ENCODE assay signal across 16 cellular contexts in the genomic region with DNA sequence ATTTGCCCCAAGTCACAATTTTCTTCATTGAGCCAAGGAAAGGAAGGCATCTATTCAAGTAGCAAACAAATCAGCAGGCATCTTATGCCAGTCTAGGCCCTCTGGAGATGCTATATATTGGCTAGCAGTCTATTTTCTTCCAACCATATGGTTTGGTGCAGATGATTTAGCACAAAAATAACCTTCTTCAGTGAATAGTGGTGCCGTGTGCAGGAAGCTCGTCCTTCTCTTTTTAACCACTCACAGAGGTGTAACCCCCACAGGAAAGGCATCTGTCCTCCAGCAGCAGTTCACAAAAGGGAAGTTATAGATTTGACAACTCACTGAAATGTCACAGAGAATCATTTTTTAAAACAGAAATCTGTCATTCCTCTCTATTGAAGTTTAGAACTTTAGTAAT.
A peak's percentile ranks its signal among the peaks of the same experiment; 100 is the strongest.
DNase-seq lines count a peak whose midpoint lies in the region; ATAC-seq and TF ChIP-seq lines count a peak whose summit lies in the region.
"Had no signal": no experiment of that assay in that cellular context is flagged by ENCODE, and none has a peak within 500 bp of the region (broad histone marks: within the 10 kb centered on the region; RNA-seq: fewer than 3 reads in every experiment).

No MANE protein-coding gene starts in this region.

- no peak overlapping the region for H3K4me3 Mint-ChIP-seq in memory B cell
- H3K4me3 Mint-ChIP-seq: natural killer cell, WTC11 had no signal

- no peaks in the 10 kb centered on the region for H3K4me1 ChIP-seq in adrenal gland (replicated peaks in 1 of 2)
- H3K4me1 ChIP-seq: body of pancreas, tibial artery had no signal

- no peak overlapping the region for H3K4me3 ChIP-seq in NB4 (ENCODE audit: low read depth, low read length)
- no peak overlapping the region for H3K4me3 ChIP-seq in adrenal gland
- H3K4me3 ChIP-seq: body of pancreas, HAP-1, MG63, tibial artery had no signal

- no peaks in the 10 kb centered on the region for H3K27me3 ChIP-seq in adrenal gland
- H3K27me3 ChIP-seq: body of pancreas, MG63, tibial artery had no signal

- intact Hi-C loops in adrenal gland (cut with DNase I), result no loop called here

- WGBS in adrenal gland, 4 donors, result 44 to 52% (median 50%) methylated on average over 2 of the region's 2 CpGs

- no peak for TF ChIP-seq CTCF in NB4 (IDR thresholded peaks at IDR 0.05; ENCODE audit: low read depth, low read length)
- no peak for TF ChIP-seq CTCF in adrenal gland (IDR thresholded peaks at IDR 0.05)

- peak; percentile 10 for DNase-seq in NB4 (ENCODE audit: low read depth)
- no peak for DNase-seq in memory B cell (ENCODE audit: low spot score in 2 of 2)
- DNase-seq in activated naive CD4-positive, alpha-beta T cell treated with anti-CD3 and anti-CD28 coated beads, Interleukin-2, amount 50 U/mL, for 16 hours, result no peak
- DNase-seq in effector CD8-positive, alpha-beta T cell (lab: John Stamatoyannopoulos, UW), result no peak
- DNase-seq in adrenal gland, result no peak
- DNase-seq: activated naive CD4-positive, alpha-beta T cell; body of pancreas; DMS79 treated with DMSO at 0.1 percent for 48 hours; MG63; natural killer cell; stimulated activated CD4-positive, alpha-beta T cell treated with anti-CD3 and anti-CD28 coated beads, Interleukin-2, amount 100 ng/mL, for 24 hours; tibial artery had no signal

- TF ChIP-seq POLR2A in NB4 (IDR thresholded peaks at IDR 0.05; ENCODE audit: extremely low read depth, insufficient read length) (no peak), adrenal gland (IDR thresholded peaks at IDR 0.05) (no peak)

- H3K27ac Mint-ChIP-seq in memory B cell, result no peak overlapping the region
- H3K27ac Mint-ChIP-seq: natural killer cell, WTC11 had no signal

- H3K36me3 ChIP-seq in adrenal gland (replicated peaks in 1 of 2), result no peaks in the 10 kb centered on the region
- H3K36me3 ChIP-seq: HAP-1, MG63, tibial artery had no signal

- H3K27me3 Mint-ChIP-seq in memory B cell, result no peaks in the 10 kb centered on the region

- no peaks in the 10 kb centered on the region for H3K36me3 Mint-ChIP-seq in memory B cell
- H3K36me3 Mint-ChIP-seq: natural killer cell, WTC11 had no signal

- no peaks in the 10 kb centered on the region for H3K9me3 Mint-ChIP-seq in memory B cell
- H3K9me3 Mint-ChIP-seq: WTC11 had no signal

- no peaks in the 10 kb centered on the region for H3K9me3 ChIP-seq in adrenal gland (replicated peaks in 1 of 3)
- H3K9me3 ChIP-seq: body of pancreas, HAP-1, MG63, tibial artery had no signal

- peak; percentile 58 for ATAC-seq in GM18511 (IDR thresholded peaks at IDR 0.05; ENCODE audit: unreplicated experiment)
- peak; percentile 67 for ATAC-seq in GM21737 (IDR thresholded peaks at IDR 0.05; ENCODE audit: unreplicated experiment)
- peak; percentile 53 for ATAC-seq in memory B cell (ENCODE audit: low read depth)
- ATAC-seq: body of pancreas, natural killer cell, WTC11 had no signal

- no peak overlapping the region for H3K27ac ChIP-seq in adrenal gland
- H3K27ac ChIP-seq: body of pancreas, tibial artery had no signal

- no peaks in the 10 kb centered on the region for H3K4me1 Mint-ChIP-seq in memory B cell
- H3K4me1 Mint-ChIP-seq: natural killer cell had no signal
